ENCODE assay signal across 8 cellular contexts in genomic region chrX:48897157-48897620, GRCh38. TPM values are rescaled to one million over a fixed set of nuclear protein-coding genes. Genes with fewer than 3 reads are reported as not detected.
A peak's percentile ranks its signal among the peaks of the same experiment; 100 is the strongest.
DNase-seq lines count a peak whose midpoint lies in the region; ATAC-seq, FAIRE-seq and TF ChIP-seq lines count a peak whose summit lies in the region.

No MANE protein-coding gene starts in this region.

- peak overlapping the region; percentile 5 for H4K5ac ChIP-seq in H1 (ENCODE audit: insufficient read length, low read depth, low read length)

- H3K4me3 ChIP-seq in H1 (ENCODE audit: extremely low read depth in 1 of 4, insufficient read depth in 2 of 4, low read depth in 3 of 4, low read length in 4 of 4) = peak overlapping the region; percentile 78 to 94 (median 82)
- H3K4me3 ChIP-seq in lung = peak overlapping the region; percentile 54

- H3K56ac ChIP-seq in H1 (replicated peaks; ENCODE audit: insufficient read length, low read depth, low read length) = peak overlapping the region; percentile 3

- H3K27me3 Mint-ChIP-seq in activated CD4-positive, alpha-beta memory T cell treated with anti-CD3 and anti-CD28 coated beads for 36 hours = no peaks in the 10 kb centered on the region

- intact Hi-C loops in activated CD4-positive, alpha-beta memory T cell treated with anti-CD3 and anti-CD28 coated beads for 36 hours (cut with micrococcal nuclease) = loop anchor here (1.0 to 10.0 kb wide), 4 partner anchors 14 to 146 kb away; partner anchors contain the start of genes HDAC6, PIM2, SLC35A2 and TFE3

- H2BK12ac ChIP-seq in H1 (ENCODE audit: low read depth, low read length) = no peak overlapping the region

- no peak for TF ChIP-seq RAD21 in H1 (IDR thresholded peaks at IDR 0.05 in 1 of 2, conservative IDR thresholded peaks at IDR 0.05 in 1 of 2; ENCODE audit: low read depth in 2 of 2, low read length in 2 of 2)

- peaks cover 16% of the 10 kb centered on the region for H3K4me1 Mint-ChIP-seq in activated CD4-positive, alpha-beta memory T cell treated with anti-CD3 and anti-CD28 coated beads for 36 hours (ENCODE audit: low read depth)

- H2AK5ac ChIP-seq in H1 (ENCODE audit: low read depth, low read length) = no peak overlapping the region

- H4K91ac ChIP-seq in H1 (replicated peaks; ENCODE audit: insufficient read length, low read length) = peak overlapping the region; percentile 37

- peak overlapping the region; percentile 96 for H2BK5ac ChIP-seq in H1 (ENCODE audit: low read depth, low read length)

- ATAC-seq in GM18508 (IDR thresholded peaks at IDR 0.05; ENCODE audit: insufficient read depth, unreplicated experiment) (peak; percentile 16), HG03460 (IDR thresholded peaks at IDR 0.05; ENCODE audit: unreplicated experiment) (peak; percentile 7), lung (ENCODE audit: insufficient read depth, low FRiP score) (peak; percentile 27)
- ATAC-seq in stimulated activated naive CD8-positive, alpha-beta T cell treated with anti-CD3 and anti-CD28 coated beads, Interleukin-15, Interleukin-2, amounts not matched to agents 100 U/mL and 50 U/mL, for 24 hours = peak; percentile 24

- H3K23ac ChIP-seq in H1 (ENCODE audit: insufficient read length) = no peak overlapping the region

- peak in 1 of 2 experiments; percentile 95; a peak in 2 of 3 replicates for TF ChIP-seq EP300 in H1 (IDR thresholded peaks at IDR 0.05; ENCODE audit: borderline replicate concordance in 1 of 2, low read depth in 2 of 2, low read length in 2 of 2)

- H2BK120ac ChIP-seq in H1 (replicated peaks; ENCODE audit: low read depth, low read length) = no peak overlapping the region

- no peaks in the 10 kb centered on the region for H3K9me3 Mint-ChIP-seq in activated CD4-positive, alpha-beta memory T cell treated with anti-CD3 and anti-CD28 coated beads for 36 hours

- POLR2A ChIA-PET in activated CD4-positive, alpha-beta memory T cell treated with anti-CD3 and anti-CD28 coated beads for 36 hours (lab: Charles Lee) = interaction anchor here (1.3 to 2.0 kb wide), 9 partner anchors 10 to 201 kb away, joined by 4 to 32 read pairs (median 5); partner anchors contain the start of genes GRIPAP1, SLC35A2 and SUV39H1
- POLR2A ChIA-PET in H1 (lab: Charles Lee; ENCODE audit: partially characterized antibody) = interaction anchor here (0.7 to 4.7 kb wide), 24 partner anchors 9 to 243 kb away, joined by 3 to 49 read pairs (median 6); partner anchors contain the start of genes KCND1, PCSK1N and SLC35A2

- H3K36me3 ChIP-seq in H1 (ENCODE audit: control insufficient read depth in 2 of 4, insufficient read depth in 4 of 4, low read length in 3 of 4) (peaks cover 6 to 19% (median 13%) of the 10 kb centered on the region in 4 experiments; a peak in 6 of 8 replicates), lung (ENCODE audit: control insufficient read depth in 2 of 2, insufficient read depth in 2 of 2, low read length in 2 of 2) (peaks cover 2 to 9% of the 10 kb centered on the region in 2 donors)

- FAIRE-seq in H1 (lab: Jason Lieb, UNC) = no peak

- 0% methylated on average over 11 of the region's 38 CpGs; no CpG with 5 or more reads in 1 of the 2 experiments for WGBS in H1 (ENCODE audit: extremely low coverage in 1 of 2, insufficient coverage in 1 of 2, insufficient read length in 1 of 2, insufficient replicate concordance in 2 of 2, low coverage in 1 of 2, low lambda C conversion rate in 2 of 2, missing lambda C conversion rate in 1 of 2), 2 experiments
- WGBS in lung, 2 donors = 1 to 34% methylated on average over 26 to 38 of the region's 38 CpGs

- TF ChIP-seq CTCF in 22Rv1 (IDR thresholded peaks at IDR 0.05) (no peak), H1 (IDR thresholded peaks at IDR 0.05; ENCODE audit: control extremely low read depth in 1 of 3, insufficient read depth in 1 of 3, low read depth in 1 of 3, low read length in 3 of 3) (no peak), lung (IDR thresholded peaks at IDR 0.05; ENCODE audit: control extremely low read depth, extremely low read depth) (no peak)

- peaks cover 7 to 8% of the 10 kb centered on the region in 2 experiments for H4K20me1 ChIP-seq in H1 (replicated peaks in 1 of 2; ENCODE audit: control insufficient read depth in 1 of 2, insufficient read depth in 2 of 2, low read length in 2 of 2)

- H3K23me2 ChIP-seq in H1 (ENCODE audit: low read depth, low read length) = peaks cover 5% of the 10 kb centered on the region

- no peak overlapping the region for H2BK15ac ChIP-seq in H1 (ENCODE audit: low read length)

- H3K18ac ChIP-seq in H1 (ENCODE audit: extremely low read depth, low read length) = peak overlapping the region; percentile 7

- CTCF ChIA-PET in activated CD4-positive, alpha-beta memory T cell treated with anti-CD3 and anti-CD28 coated beads for 36 hours (lab: Charles Lee) = interaction anchor here (1.0 to 1.6 kb wide), 4 partner anchors 40 to 249 kb away, joined by 3 to 6 read pairs (median 4); no protein-coding TSS in a partner anchor
- CTCF ChIA-PET in H1 (lab: Charles Lee; ENCODE audit: partially characterized antibody) = interaction anchor here (1.3 kb wide), 2 partner anchors 12 to 40 kb away, joined by 4 to 6 read pairs; no protein-coding TSS in a partner anchor

- H2AFZ ChIP-seq in H1 (ENCODE audit: low read length) = no peak overlapping the region

- peaks cover 14% of the 10 kb centered on the region for H3K36me3 Mint-ChIP-seq in activated CD4-positive, alpha-beta memory T cell treated with anti-CD3 and anti-CD28 coated beads for 36 hours

- peak overlapping the region; percentile 79 for H3K4me3 Mint-ChIP-seq in activated CD4-positive, alpha-beta memory T cell treated with anti-CD3 and anti-CD28 coated beads for 36 hours

- H4K8ac ChIP-seq in H1 (ENCODE audit: extremely low read depth, insufficient read depth, low read length) = peak overlapping the region; percentile 90; the same call in 1 of the 2 replicates

- H3K9ac ChIP-seq in H1 (replicated peaks in 1 of 4; ENCODE audit: extremely low read depth in 1 of 4, low read depth in 3 of 4, low read length in 3 of 4) = peak overlapping the region; percentile 34 to 94 (median 86)

- peak overlapping the region; percentile 85 to 94 for H3K4me2 ChIP-seq in H1 (ENCODE audit: insufficient read depth in 1 of 2, low read depth in 2 of 2, low read length in 2 of 2)

- H3K27ac Mint-ChIP-seq in activated CD4-positive, alpha-beta memory T cell treated with anti-CD3 and anti-CD28 coated beads for 36 hours = peak overlapping the region; percentile 88

- H3K27ac ChIP-seq in 22Rv1 (peak overlapping the region; percentile 89), H1 (ENCODE audit: low read depth, low read length) (peak overlapping the region; percentile 95), lung (ENCODE audit: low read depth in 1 of 2, low read length in 1 of 2) (peak overlapping the region; percentile 92 to 94)

- peak overlapping the region; percentile 1 for H3K4ac ChIP-seq in H1 (replicated peaks; ENCODE audit: insufficient read length, low read depth, low read length)

- H3K79me2 ChIP-seq in H1 (ENCODE audit: control insufficient read depth in 1 of 2, insufficient read depth in 2 of 2, low read length in 2 of 2) = peaks cover 0 to 24% of the 10 kb centered on the region in 2 experiments; a peak in 2 of 4 replicates

- DNase-seq in NCI-H526 (lab: John Stamatoyannopoulos, UW) (peak; percentile 76 to 93), H1 (ENCODE audit: low read depth in 1 of 2, low spot score in 2 of 2) (peak in 1 of 2 experiments; percentile 81), lung (ENCODE audit: low spot score) (peak; percentile 78)
- peak; percentile 75 for DNase-seq in activated CD4-positive, alpha-beta memory T cell treated with anti-CD3 and anti-CD28 coated beads for 36 hours
- peak; percentile 68 for DNase-seq in stimulated activated naive CD8-positive, alpha-beta T cell treated with anti-CD3 and anti-CD28 coated beads, Interleukin-15, Interleukin-2, amounts not matched to agents 100 U/mL and 50 U/mL, for 24 hours

- H3K4me1 ChIP-seq in H1 (replicated peaks in 1 of 4; ENCODE audit: control insufficient read depth in 3 of 4, insufficient read depth in 4 of 4, low read length in 3 of 4) (peaks cover 0 to 3% (median 2%) of the 10 kb centered on the region in 4 experiments; a peak in 3 of 7 replicates), lung (ENCODE audit: control insufficient read depth in 2 of 2, insufficient read depth in 2 of 2, low read length in 2 of 2) (peaks cover 0 to 3% of the 10 kb centered on the region in 2 donors)

- no peak overlapping the region for H2BK20ac ChIP-seq in H1 (ENCODE audit: low read length)

- H3K9me3 ChIP-seq in H1 (ENCODE audit: insufficient read depth in 2 of 2, low read depth in 1 of 2, low read length in 1 of 2) = no peaks in the 10 kb centered on the region
- H3K9me3 ChIP-seq in lung (ENCODE audit: control insufficient read depth in 2 of 2, insufficient read depth in 1 of 2, low read length in 1 of 2) = peaks cover 0 to 7% of the 10 kb centered on the region in 2 donors

- H3K14ac ChIP-seq in H1 (ENCODE audit: insufficient read length) = no peak overlapping the region

- no peaks in the 10 kb centered on the region for H3K27me3 ChIP-seq in H1 (replicated peaks in 1 of 4; ENCODE audit: control insufficient read depth in 3 of 4, extremely low read depth in 1 of 4, insufficient read depth in 3 of 4, low read length in 3 of 4)
- no peaks in the 10 kb centered on the region for H3K27me3 ChIP-seq in lung (ENCODE audit: control insufficient read depth, insufficient read depth)

- no peak for TF ChIP-seq POLR2A in H1 (IDR thresholded peaks at IDR 0.05; ENCODE audit: control extremely low read depth in 1 of 2, low read depth in 2 of 2, low read length in 2 of 2)

- H3K79me1 ChIP-seq in H1 (ENCODE audit: low read depth, low read length) = no peaks in the 10 kb centered on the region; the same call in 1 of the 2 replicates

RNA-seq across cellular contexts. Expression of gene TIMM17B, which starts 0.4 kb away (rescaled TPM):
- 10 to 100 TPM; 83.8 to 86.6 TPM for total RNA-seq in activated CD4-positive, alpha-beta memory T cell treated with anti-CD3 and anti-CD28 coated beads for 36 hours
- total RNA-seq in H1 (2021; fragmentation: NEBNext Ultra II Directional; extraction: Animal tissue kit (Norgen Biotek cat#: 25700)) = 77.8 and 82.4 TPM in 2 replicates
- polyA plus RNA-seq in H1 (2011; rRNA removed) (246 and 284 TPM in 2 replicates), lung (10 to 100 TPM; 67.4 to 73.4 TPM)
- polyA plus RNA-seq in H1 (2011; cell fraction: cytosol; rRNA removed) = 162 TPM
- polyA plus RNA-seq in H1 (2011; cell fraction: nucleus; rRNA removed) = 151 TPM
- polyA plus RNA-seq in H1 (2012, experiment 1 of 2) = 68.1 to 113 TPM (median 110 TPM) in 4 replicates
- 173 TPM for polyA plus RNA-seq in H1 (2012, experiment 2 of 2)
- 80.8 TPM for polyA plus RNA-seq in H1 (2013, experiment 1 of 2)
- polyA plus RNA-seq in H1 (2013, experiment 2 of 2) = 79.0 TPM
- polyA minus RNA-seq in H1 (2011; rRNA and poly(A)+ RNA removed) = 35.8 TPM in 2 replicates
- polyA minus RNA-seq in H1 (2011; cell fraction: cytosol; rRNA and poly(A)+ RNA removed) = 37.3 TPM
- 34.9 TPM for polyA minus RNA-seq in H1 (2011; cell fraction: nucleus; rRNA and poly(A)+ RNA removed)
- 10 to 100 TPM; 21.0 to 51.5 TPM for total RNA-seq in lung

RNA-seq across cellular contexts. Expression of gene PQBP1, which starts 0.5 kb away (rescaled TPM):
- total RNA-seq in activated CD4-positive, alpha-beta memory T cell treated with anti-CD3 and anti-CD28 coated beads for 36 hours = 10 to 100 TPM; 85.0 to 85.5 TPM
- total RNA-seq in H1 (2021; fragmentation: NEBNext Ultra II Directional; extraction: Animal tissue kit (Norgen Biotek cat#: 25700)) = 95.9 and 101 TPM in 2 replicates
- polyA plus RNA-seq in H1 (2011; rRNA removed) (91.7 and 124 TPM in 2 replicates), lung (100 to 1,000 TPM in 1 of 2 donors, 10 to 100 TPM in 1; 68.2 to 146 TPM)
- 134 TPM for polyA plus RNA-seq in H1 (2011; cell fraction: cytosol; rRNA removed)
- polyA plus RNA-seq in H1 (2011; cell fraction: nucleus; rRNA removed) = 114 TPM
- polyA plus RNA-seq in H1 (2012, experiment 1 of 2) = 104 to 130 TPM (median 119 TPM) in 4 replicates
- 122 TPM for polyA plus RNA-seq in H1 (2012, experiment 2 of 2)
- polyA plus RNA-seq in H1 (2013, experiment 1 of 2) = 71.1 TPM
- polyA plus RNA-seq in H1 (2013, experiment 2 of 2) = 69.8 TPM
- 57.3 and 71.7 TPM in 2 replicates for polyA minus RNA-seq in H1 (2011; rRNA and poly(A)+ RNA removed)
- polyA minus RNA-seq in H1 (2011; cell fraction: cytosol; rRNA and poly(A)+ RNA removed) = 63.3 TPM
- 23.9 TPM for polyA minus RNA-seq in H1 (2011; cell fraction: nucleus; rRNA and poly(A)+ RNA removed)
- total RNA-seq in lung = 10 to 100 TPM; 33.2 to 79.7 TPM

RNA-seq across cellular contexts. Expression of gene SLC35A2, which starts 14.3 kb away (rescaled TPM):
- 10 to 100 TPM; 16.9 to 19.2 TPM for total RNA-seq in activated CD4-positive, alpha-beta memory T cell treated with anti-CD3 and anti-CD28 coated beads for 36 hours
- 20.4 and 21.4 TPM in 2 replicates for total RNA-seq in H1 (2021; fragmentation: NEBNext Ultra II Directional; extraction: Animal tissue kit (Norgen Biotek cat#: 25700))
- 48.3 and 52.1 TPM in 2 replicates for polyA plus RNA-seq in H1 (2011; rRNA removed)
- polyA plus RNA-seq in H1 (2011; cell fraction: cytosol; rRNA removed) = 28.7 TPM
- 47.9 TPM for polyA plus RNA-seq in H1 (2011; cell fraction: nucleus; rRNA removed)
- polyA plus RNA-seq in H1 (2012, experiment 1 of 2) = 16.1 to 23.4 TPM (median 21.7 TPM) in 4 replicates
- 18.4 TPM for polyA plus RNA-seq in H1 (2012, experiment 2 of 2)
- 24.6 TPM for polyA plus RNA-seq in H1 (2013, experiment 1 of 2)
- polyA plus RNA-seq in H1 (2013, experiment 2 of 2) = 26.8 TPM
- polyA minus RNA-seq in H1 (2011; rRNA and poly(A)+ RNA removed) = 39.4 and 40.0 TPM in 2 replicates
- 14.3 TPM for polyA minus RNA-seq in H1 (2011; cell fraction: cytosol; rRNA and poly(A)+ RNA removed)
- 9.2 TPM for polyA minus RNA-seq in H1 (2011; cell fraction: nucleus; rRNA and poly(A)+ RNA removed)
- total RNA-seq in lung = 10 to 100 TPM; 23.4 to 40.7 TPM
- 10 to 100 TPM; 16.7 to 41.2 TPM for polyA plus RNA-seq in lung

RNA-seq across cellular contexts. Expression of gene PIM2, which starts 21.6 kb away (rescaled TPM):
- total RNA-seq in activated CD4-positive, alpha-beta memory T cell treated with anti-CD3 and anti-CD28 coated beads for 36 hours = 100 to 1,000 TPM; 386 to 401 TPM
- total RNA-seq in H1 (2021; fragmentation: NEBNext Ultra II Directional; extraction: Animal tissue kit (Norgen Biotek cat#: 25700)) = 180 and 190 TPM in 2 replicates
- polyA plus RNA-seq in H1 (2011; rRNA removed) = 203 and 257 TPM in 2 replicates
- 177 TPM for polyA plus RNA-seq in H1 (2011; cell fraction: cytosol; rRNA removed)
- 225 TPM for polyA plus RNA-seq in H1 (2011; cell fraction: nucleus; rRNA removed)
- 134 to 160 TPM (median 142 TPM) in 4 replicates for polyA plus RNA-seq in H1 (2012, experiment 1 of 2)
- 156 TPM for polyA plus RNA-seq in H1 (2012, experiment 2 of 2)
- 184 TPM for polyA plus RNA-seq in H1 (2013, experiment 1 of 2)
- polyA plus RNA-seq in H1 (2013, experiment 2 of 2) = 162 TPM
- 137 and 189 TPM in 2 replicates for polyA minus RNA-seq in H1 (2011; rRNA and poly(A)+ RNA removed)
- polyA minus RNA-seq in H1 (2011; cell fraction: cytosol; rRNA and poly(A)+ RNA removed) = 77.9 TPM
- 103 TPM for polyA minus RNA-seq in H1 (2011; cell fraction: nucleus; rRNA and poly(A)+ RNA removed)
- 10 to 100 TPM; 21.7 to 36.5 TPM for total RNA-seq in lung
- polyA plus RNA-seq in lung = 10 to 100 TPM; 14.8 to 27.4 TPM
